ENCODE assay signal across 12 cellular contexts in genomic region chr3:21477896-21478295, GRCh38.
"Had no signal": no experiment of that assay in that cellular context is flagged by ENCODE, and none has a peak within 500 bp of the region (broad histone marks: within the 10 kb centered on the region; RNA-seq: fewer than 3 reads in every experiment).

No MANE protein-coding gene starts in this region.

- ATAC-seq: heart right ventricle, sciatic nerve had no signal

- H2AFZ ChIP-seq: neural progenitor cell had no signal

- H3K9ac ChIP-seq: neural progenitor cell had no signal

- H3K4me3 ChIP-seq: heart right ventricle, neural progenitor cell, spleen, suprapubic skin had no signal

- H3K36me3 ChIP-seq: heart right ventricle, neural progenitor cell, spleen, suprapubic skin had no signal

- H3K27ac ChIP-seq: neural progenitor cell, spleen, suprapubic skin had no signal

- H3K9me3 ChIP-seq: heart right ventricle, suprapubic skin had no signal

- H3K27me3 ChIP-seq: heart right ventricle, neural progenitor cell, spleen, suprapubic skin had no signal

- H3K4me2 ChIP-seq: neural progenitor cell had no signal

- DNase-seq: activated CD4-positive, alpha-beta T cell treated with anti-CD3 and anti-CD28 coated beads, Interleukin-2, amount 50 U/mL, for 1 hour; activated CD8-positive, alpha-beta memory T cell treated with anti-CD3 and anti-CD28 coated beads for 24 hours; activated naive CD8-positive, alpha-beta T cell treated with anti-CD3 and anti-CD28 coated beads for 36 hours; anterior cingulate cortex; dermis blood vessel endothelial cell; foreskin melanocyte; heart right ventricle; mammary epithelial cell; spleen had no signal

- H3K4me1 ChIP-seq: neural progenitor cell, spleen, suprapubic skin had no signal
